24 cellular contexts compared by ENCODE assay signal in genomic region chr12:91105807-91106206, GRCh38. TPM values are rescaled to one million over a fixed set of nuclear protein-coding genes. Genes with fewer than 3 reads are reported as not detected.
DNase-seq lines count a peak whose midpoint lies in the region; ATAC-seq and TF ChIP-seq lines count a peak whose summit lies in the region.
"Had no signal": no experiment of that assay in that cellular context is flagged by ENCODE, and none has a peak within 500 bp of the region (broad histone marks: within the 10 kb centered on the region; RNA-seq: fewer than 3 reads in every experiment).

No MANE protein-coding gene starts in this region.

- H3K36me3 ChIP-seq in IMR-90 (ENCODE audit: control insufficient read depth, insufficient read depth, low read length) (peaks cover 9% of the 10 kb centered on the region), SJSA1 (peaks cover 50% of the 10 kb centered on the region), left lung (no peaks in the 10 kb centered on the region), suprapubic skin (no peaks in the 10 kb centered on the region)
- H3K36me3 ChIP-seq: neutrophil had no signal

- H4K20me1 ChIP-seq in IMR-90 (ENCODE audit: insufficient read depth, low read length) = no peaks in the 10 kb centered on the region

- H3K23ac ChIP-seq in IMR-90 (ENCODE audit: low read depth, low read length) = no peak overlapping the region

- ATAC-seq in IMR-90 (ENCODE audit: low read depth) (no peak), left lung (no peak)
- ATAC-seq: activated CD4-positive, CD25-positive, alpha-beta regulatory T cell treated with anti-CD3 and anti-CD28 coated beads, Interleukin-2, amount 50 U/mL, for 24 hours; activated CD8-positive, alpha-beta T cell treated with anti-CD3 and anti-CD28 coated beads for 36 hours; HCT116 had no signal

- TF ChIP-seq CTCF in IMR-90 (conservative IDR thresholded peaks at IDR 0.05; ENCODE audit: low read depth, low read length) (no peak), left lung (IDR thresholded peaks at IDR 0.05) (no peak), suprapubic skin (IDR thresholded peaks at IDR 0.05) (no peak)

- 0 out of 3 replicates have a peak overlapping the region, but pooled peaks have one; percentile 36 for H2BK15ac ChIP-seq in IMR-90 (ENCODE audit: low read depth, low read length)

- in situ Hi-C loops in IMR-90 (cut with MboI; ENCODE audit: low sequenced_read_pairs) = no loop called here

- no peak overlapping the region for H3K9ac ChIP-seq in IMR-90 (ENCODE audit: low read depth, low read length)

- H3K27me3 ChIP-seq in IMR-90 (ENCODE audit: control insufficient read depth, insufficient read depth, low read length) = no peaks in the 10 kb centered on the region
- H3K27me3 ChIP-seq in SJSA1 (replicated peaks) = no peaks in the 10 kb centered on the region
- H3K27me3 ChIP-seq in left lung = no peaks in the 10 kb centered on the region
- no peaks in the 10 kb centered on the region for H3K27me3 ChIP-seq in suprapubic skin
- H3K27me3 ChIP-seq: neutrophil had no signal

- CTCF ChIA-PET in IMR-90 (lab: Yijun Ruan, JAX) = interaction anchor here (0.5 to 0.7 kb wide), 3 partner anchors 50 to 573 kb away, joined by 3 to 11 read pairs (median 4); no protein-coding TSS in a partner anchor

- H3K9me3 ChIP-seq in IMR-90 (ENCODE audit: control insufficient read depth, insufficient read depth, low read length) (no peaks in the 10 kb centered on the region), SJSA1 (replicated peaks) (no peaks in the 10 kb centered on the region; the same call in 1 of the 2 replicates), left lung (no peaks in the 10 kb centered on the region), suprapubic skin (no peaks in the 10 kb centered on the region)
- H3K9me3 ChIP-seq: neutrophil had no signal

- peak overlapping the region; percentile 26; the same call in 1 of the 2 replicates for H3K18ac ChIP-seq in IMR-90 (ENCODE audit: low read depth, low read length)

- no peak overlapping the region for H2AK9ac ChIP-seq in IMR-90 (replicated peaks; ENCODE audit: low read depth, low read length, poor library complexity)

- no peak overlapping the region for H2BK5ac ChIP-seq in IMR-90 (ENCODE audit: low read depth, low read length, poor library complexity, severe bottlenecking)

- H2AK5ac ChIP-seq in IMR-90 (ENCODE audit: low read depth, low read length) = no peak overlapping the region

- no TSS peak for BruUV-seq in IMR-90 (replicated peaks; lab: Mats Ljungman, UMichigan)

- DNase-seq in IMR-90 (no peak), SJSA1 (ENCODE audit: low read depth in 1 of 2, low spot score in 2 of 2) (peak; percentile 58 to 88), left lung (no peak), suprapubic skin (ENCODE audit: low spot score in 2 of 2) (no peak), caudate nucleus (lab: John Stamatoyannopoulos, UW) (no peak), NK-92 (lab: John Stamatoyannopoulos, UW; ENCODE audit: unreplicated experiment) (no peak)
- DNase-seq in activated naive CD4-positive, alpha-beta T cell (lab: John Stamatoyannopoulos, UW) = no peak
- DNase-seq: activated CD8-positive, alpha-beta T cell treated with anti-CD3 and anti-CD28 coated beads for 36 hours; activated naive CD8-positive, alpha-beta T cell treated with anti-CD3 and anti-CD28 coated beads for 36 hours; CD4-positive, alpha-beta T cell; cerebellar nuclear complex; effector CD4-positive, alpha-beta T cell; hypothalamus; NCI-H1105 treated with DMSO at 0.1 percent for 48 hours; NCI-H2081; NCI-H226; NCI-H82; stimulated activated CD4-positive, alpha-beta T cell treated with anti-CD3 and anti-CD28 coated beads, Interleukin-1b, Interleukin-23, amount 100 ng/mL, for 48 hours had no signal

- H3K4ac ChIP-seq in IMR-90 (ENCODE audit: low read depth, low read length) = no peak overlapping the region

- no peak overlapping the region for H4K91ac ChIP-seq in IMR-90 (ENCODE audit: insufficient read depth, low read depth, low read length)

- H3K27ac ChIP-seq in IMR-90 (ENCODE audit: insufficient read depth, low read length) = no peak overlapping the region
- H3K27ac ChIP-seq in SJSA1 = peak overlapping the region; percentile 0; the same call in 1 of the 2 replicates
- peak overlapping the region in 1 of 2 donors; percentile 47 for H3K27ac ChIP-seq in left lung
- peak overlapping the region; percentile 6 for H3K27ac ChIP-seq in suprapubic skin
- no peak overlapping the region for H3K27ac ChIP-seq in caudate nucleus (ENCODE audit: low read depth, low read length)
- H3K27ac ChIP-seq: epithelial cell of prostate, neutrophil had no signal

- TF ChIP-seq EP300 in suprapubic skin (IDR thresholded peaks at IDR 0.05) = no peak

- H3K56ac ChIP-seq in IMR-90 (ENCODE audit: extremely low read depth, insufficient read depth, low read length) = no peak overlapping the region

- H3K9me1 ChIP-seq in IMR-90 (ENCODE audit: insufficient read depth, low read length) = no peaks in the 10 kb centered on the region; the same call in 1 of the 2 replicates

- TF ChIP-seq POLR2A in IMR-90 (IDR thresholded peaks at IDR 0.05; ENCODE audit: low read depth, low read length) = no peak
- TF ChIP-seq POLR2A in suprapubic skin (IDR thresholded peaks at IDR 0.05) = no peak

- H2BK120ac ChIP-seq in IMR-90 (ENCODE audit: low read depth, low read length) = no peak overlapping the region

- H4K8ac ChIP-seq in IMR-90 (ENCODE audit: low read depth in 2 of 2, low read length in 2 of 2) = no peak overlapping the region

- H3K79me1 ChIP-seq in IMR-90 (ENCODE audit: low read depth in 1 of 2, low read length in 2 of 2) = peaks cover 0 to 13% of the 10 kb centered on the region in 2 experiments; a peak in 3 of 4 replicates

- no peak for TF ChIP-seq RAD21 in IMR-90 (IDR thresholded peaks at IDR 0.05; ENCODE audit: low read length)

- dilution Hi-C loops in IMR-90 (cut with HindIII; ENCODE audit: low sequenced_read_pairs, unreplicated experiment) = no loop called here

- no peak overlapping the region for H4K5ac ChIP-seq in IMR-90 (ENCODE audit: low read depth, low read length)

- POLR2A ChIA-PET in IMR-90 (lab: Charles Lee; ENCODE audit: unreplicated experiment) = no interaction called here

- no peak overlapping the region for H3K4me3 ChIP-seq in IMR-90 (ENCODE audit: insufficient read depth, low read depth, low read length)
- no peak overlapping the region for H3K4me3 ChIP-seq in SJSA1
- H3K4me3 ChIP-seq in left lung = peak overlapping the region; percentile 7 to 8
- H3K4me3 ChIP-seq in suprapubic skin = no peak overlapping the region

- no peak overlapping the region for H2AFZ ChIP-seq in IMR-90 (replicated peaks; ENCODE audit: low read length, poor library complexity)

- H3K4me1 ChIP-seq in IMR-90 (ENCODE audit: control insufficient read depth, insufficient read depth, low read length) (peaks cover 2% of the 10 kb centered on the region; the same call in 1 of the 2 replicates), SJSA1 (replicated peaks) (peaks cover 19% of the 10 kb centered on the region), left lung (no peaks in the 10 kb centered on the region), suprapubic skin (no peaks in the 10 kb centered on the region)

- no CpG with 5 or more reads among the region's 5 CpGs for WGBS in IMR-90 (ENCODE audit: extremely low coverage in 2 of 2, insufficient read length in 1 of 2), 2 experiments
- 62% methylated on average over 5 of the region's 5 CpGs for WGBS in suprapubic skin

- intact Hi-C loops in IMR-90 (cut with micrococcal nuclease) = loop anchor here (5.0 kb wide), 1 partner anchor 109 kb away; no protein-coding TSS in a partner anchor
- intact Hi-C loops in left lung (cut with DNase I) = no loop called here

- H3K14ac ChIP-seq in IMR-90 (replicated peaks; ENCODE audit: low read depth, low read length) = no peak overlapping the region

- H3K4me2 ChIP-seq in IMR-90 (ENCODE audit: low read depth, low read length) = peak overlapping the region; percentile 18; the same call in 1 of the 2 replicates

- H2BK20ac ChIP-seq in IMR-90 (ENCODE audit: low read depth, low read length) = no peak overlapping the region; the same call in 1 of the 2 replicates

TF ChIP-seq in IMR-90, 13 proteins besides CTCF, POLR2A, EP300 and RAD21:
- TF ChIP-seq MXI1 (IDR thresholded peaks at IDR 0.05; ENCODE audit: borderline replicate concordance, low read depth, low read length) (no peak), MAFK (IDR thresholded peaks at IDR 0.05; ENCODE audit: low read depth, low read length) (no peak), RCOR1 (IDR thresholded peaks at IDR 0.05; ENCODE audit: insufficient replicate concordance, low read length) (no peak), RFX5 (IDR thresholded peaks at IDR 0.05; ENCODE audit: low read depth, low read length) (no peak), USF2 (IDR thresholded peaks at IDR 0.05; ENCODE audit: low read depth, low read length) (no peak), MAZ (IDR thresholded peaks at IDR 0.05; ENCODE audit: borderline replicate concordance, low read depth, low read length) (no peak), FOS (IDR thresholded peaks at IDR 0.05; ENCODE audit: low read depth, low read length) (no peak), BHLHE40 (IDR thresholded peaks at IDR 0.05; ENCODE audit: low read depth, low read length) (no peak), CHD1 (IDR thresholded peaks at IDR 0.05; ENCODE audit: low read depth, low read length) (no peak), SMC3 (IDR thresholded peaks at IDR 0.05; ENCODE audit: low read depth, low read length) (no peak)
TF ChIP-seq in IMR-90: peak in this region for 0.

RNA-seq across cellular contexts. Expression of gene LUM, which starts 5.5 kb away (rescaled TPM):
- total RNA-seq in IMR-90 (2012; rRNA removed) (46.1 and 50.0 TPM in 2 replicates), left lung (1,000 to 10,000 TPM in 1 of 2 donors, 100 to 1,000 TPM in 1; 605 to 1,088 TPM), suprapubic skin (10 to 100 TPM in 3 of 4 donors, 1 to 10 TPM in 1; 7.5 to 26.0 (median 14.1) TPM)
- polyA plus RNA-seq in IMR-90 (2012; rRNA removed) = 49.1 and 70.5 TPM in 2 replicates
- 12.4 and 21.1 TPM in 2 replicates for polyA plus RNA-seq in IMR-90 (2012; cell fraction: cytosol; rRNA removed)
- 3.0 and 48.6 TPM in 2 replicates for polyA plus RNA-seq in IMR-90 (2012; cell fraction: nucleus; rRNA removed; ENCODE audit: low replicate concordance)
- total RNA-seq in SJSA1 (2014; rRNA removed; shearing (Covaris generic)) = 505 and 812 TPM in 2 replicates
- total RNA-seq: activated CD8-positive, alpha-beta T cell treated with anti-CD3 and anti-CD28 coated beads for 36 hours; activated naive CD8-positive, alpha-beta T cell treated with anti-CD3 and anti-CD28 coated beads for 36 hours; CD4-positive, alpha-beta T cell had no signal
- polyA plus RNA-seq: IgD-negative memory B cell had no signal

RNA-seq across cellular contexts. Expression of gene KERA, which starts 48.0 kb away (rescaled TPM):
- total RNA-seq in IMR-90 (2012; rRNA removed) (not detected in 2 replicates), left lung (under 1 TPM; 0.13 to 0.26 TPM), suprapubic skin (not detected)
- not detected in 2 replicates for polyA plus RNA-seq in IMR-90 (2012; rRNA removed)
- not detected in 2 replicates for polyA plus RNA-seq in IMR-90 (2012; cell fraction: cytosol; rRNA removed)
- not detected in 2 replicates for polyA plus RNA-seq in IMR-90 (2012; cell fraction: nucleus; rRNA removed; ENCODE audit: low replicate concordance)
- total RNA-seq in SJSA1 (2014; rRNA removed; shearing (Covaris generic)) = 41.1 and 72.5 TPM in 2 replicates
- total RNA-seq: activated CD8-positive, alpha-beta T cell treated with anti-CD3 and anti-CD28 coated beads for 36 hours; activated naive CD8-positive, alpha-beta T cell treated with anti-CD3 and anti-CD28 coated beads for 36 hours; CD4-positive, alpha-beta T cell; lower leg skin had no signal
- polyA plus RNA-seq: IgD-negative memory B cell had no signal

Comparison
In these comparisons a context has a peak if more than half of its experiments do, and no peak if none do; other contexts are left out.
1. DNase-seq: peak in SJSA1 (2 of 2); none in IMR-90 (single experiment), left lung (0 of 2), suprapubic skin (0 of 2), caudate nucleus (0 of 61), activated naive CD4-positive, alpha-beta T cell (0 of 4) and NK-92 (single experiment).
2. H3K27ac ChIP-seq: peak in SJSA1 (single experiment) and suprapubic skin (single experiment); none in IMR-90 (single experiment) and caudate nucleus (single experiment).
3. H3K4me3 ChIP-seq: peak in left lung (2 of 2); none in IMR-90 (single experiment), SJSA1 (single experiment) and suprapubic skin (single experiment).
4. RNA of gene KERA, which starts 48.0 kb away (total RNA-seq): 41.1 to 72.5 TPM in SJSA1; 0.13 to 0.26 TPM in left lung, not detected in IMR-90 and not detected in suprapubic skin; every median in the first group is over 10 times any median in the second.